Comparison of ENCODE assay signal across 23 cellular contexts in genomic region chr11:2135648-2136201, GRCh38. TPM values are rescaled to one million over a fixed set of nuclear protein-coding genes. Genes with fewer than 3 reads are reported as not detected.
A peak's percentile ranks its signal among the peaks of the same experiment; 100 is the strongest.
DNase-seq lines count a peak whose midpoint lies in the region; ATAC-seq and TF ChIP-seq lines count a peak whose summit lies in the region.
"Had no signal": no experiment of that assay in that cellular context is flagged by ENCODE, and none has a peak within 500 bp of the region (broad histone marks: within the 10 kb centered on the region; RNA-seq: fewer than 3 reads in every experiment).

No MANE protein-coding gene starts in this region.

- H3K27me3 ChIP-seq in Caco-2 (replicated peaks; ENCODE audit: control insufficient read depth, insufficient read depth, low read length), result no peaks in the 10 kb centered on the region

- H3K36me3 Mint-ChIP-seq in Caco-2 (ENCODE audit: insufficient read depth, unreplicated experiment) (peaks cover 76% of the 10 kb centered on the region), chondrocyte (ENCODE audit: low read depth) (peaks cover 3% of the 10 kb centered on the region), WTC11 (no peaks in the 10 kb centered on the region)

- H3K4me1 Mint-ChIP-seq in Caco-2 (ENCODE audit: low read depth, unreplicated experiment) (peaks cover 26% of the 10 kb centered on the region), chondrocyte (ENCODE audit: low read depth) (peaks cover 13% of the 10 kb centered on the region), WTC11 (peaks cover 7% of the 10 kb centered on the region)

- CTCF ChIA-PET in Caco-2 (lab: Charles Lee), result interaction anchor here (1.0 to 1.9 kb wide), 2 partner anchors 15 kb away, joined by 7 to 28 read pairs; no protein-coding TSS in a partner anchor
- CTCF ChIA-PET in WTC11 (lab: Charles Lee), result interaction anchor here (1.9 to 9.5 kb wide), 3 partner anchors 15 to 98 kb away, joined by 6 to 101 read pairs (median 11); no protein-coding TSS in a partner anchor

- no peaks in the 10 kb centered on the region for H3K9me3 Mint-ChIP-seq in Caco-2 (ENCODE audit: unreplicated experiment)
- no peaks in the 10 kb centered on the region for H3K9me3 Mint-ChIP-seq in chondrocyte (ENCODE audit: low read depth)
- H3K9me3 Mint-ChIP-seq in WTC11, result peaks cover 5% of the 10 kb centered on the region; the same call in 1 of the 2 replicates

- intact Hi-C loops in Caco-2 (cut with micrococcal nuclease; ENCODE audit: unreplicated experiment), result no loop called here

- DNase-seq in Caco-2, result peak; percentile 7 to 56
- DNase-seq in chondrocyte (ENCODE audit: low spot score), result no peak
- DNase-seq in skeletal muscle cell (ENCODE audit: low read depth), result no peak
- no peak for DNase-seq in WTC11 (ENCODE audit: low spot score)
- DNase-seq: central memory CD4-positive, alpha-beta T cell; COR-L47; esophagus squamous epithelium; Kasumi-1; NCI-H187 treated with DMSO at 0.1 percent for 48 hours; NCI-H226; PC-3; stimulated activated CD4-positive, alpha-beta T cell treated with anti-CD3 and anti-CD28 coated beads, Interleukin-2, amount 100 ng/mL, for 24 hours; stimulated activated naive CD4-positive, alpha-beta T cell treated with Interleukin-2 at 50 U/mL for 16 hours had no signal

- peaks cover 19% of the 10 kb centered on the region for H3K4me1 ChIP-seq in Caco-2
- H3K4me1 ChIP-seq in mesodermal cell (ENCODE audit: control insufficient read depth, insufficient read depth, low read length, poor library complexity, severe bottlenecking), result peaks cover 5% of the 10 kb centered on the region
- H3K4me1 ChIP-seq: adrenal gland, HAP-1 had no signal

- POLR2A ChIA-PET in Caco-2 (lab: Charles Lee), result no interaction called here
- POLR2A ChIA-PET in WTC11 (lab: Charles Lee), result interaction anchor here (0.6 kb wide), 1 partner anchor 253 kb away, joined by 3 read pairs; no protein-coding TSS in a partner anchor

- H3K4me3 ChIP-seq in Caco-2 (ENCODE audit: low read depth, low read length) (peak overlapping the region; percentile 78), mesodermal cell (ENCODE audit: extremely low read depth, insufficient read depth, low read length, poor library complexity, severe bottlenecking) (peak overlapping the region; percentile 45), skeletal muscle cell (ENCODE audit: low read depth, low read length) (peak overlapping the region; percentile 44)
- H3K4me3 ChIP-seq: adrenal gland, HAP-1, left lung, pancreas, SJSA1 had no signal

- peak overlapping the region; percentile 20 for H3K27ac Mint-ChIP-seq in Caco-2 (ENCODE audit: unreplicated experiment)
- no peak overlapping the region for H3K27ac Mint-ChIP-seq in chondrocyte (ENCODE audit: unreplicated experiment)
- no peak overlapping the region for H3K27ac Mint-ChIP-seq in WTC11
- H3K27ac Mint-ChIP-seq: T-helper 1 cell treated with Interleukin-12 subunit alpha and Interleukin-12 subunit beta and Interleukin-4 antibody, amounts not matched to agents 30 μg/mL and 1 μg/mL, for 36 hours had no signal

- ATAC-seq in HG03378 (IDR thresholded peaks at IDR 0.05; ENCODE audit: unreplicated experiment) (no peak), GM19397 (IDR thresholded peaks at IDR 0.05; ENCODE audit: unreplicated experiment) (no peak), WTC11 (no peak)
- ATAC-seq: left lung, pancreas, PC-3 had no signal

- no peak for TF ChIP-seq CTCF in Caco-2 (IDR thresholded peaks at IDR 0.05; ENCODE audit: insufficient read depth in 1 of 2, low read depth in 1 of 2, low read length in 1 of 2, severe bottlenecking in 1 of 2, unreplicated experiment in 1 of 2)
- TF ChIP-seq CTCF in chondrocyte (IDR thresholded peaks at IDR 0.05), result no peak
- TF ChIP-seq CTCF in WTC11 (IDR thresholded peaks at IDR 0.05), result no peak

- H3K9me3 ChIP-seq in Caco-2 (no peaks in the 10 kb centered on the region), mesodermal cell (ENCODE audit: control insufficient read depth, low read length) (no peaks in the 10 kb centered on the region)
- H3K9me3 ChIP-seq: adrenal gland, esophagus squamous epithelium, HAP-1, left lung, pancreas had no signal

- 83 to 85% methylated on average over 12 to 14 of the region's 14 CpGs for WGBS in mesodermal cell (ENCODE audit: insufficient coverage in 2 of 2), 2 experiments

- peaks cover 4% of the 10 kb centered on the region for H3K27me3 Mint-ChIP-seq in Caco-2 (ENCODE audit: insufficient read depth, unreplicated experiment)
- peaks cover 43% of the 10 kb centered on the region for H3K27me3 Mint-ChIP-seq in chondrocyte (ENCODE audit: low read depth)
- H3K27me3 Mint-ChIP-seq in WTC11 (ENCODE audit: low read depth), result peaks cover 79% of the 10 kb centered on the region

- H3K27ac ChIP-seq in mesodermal cell (ENCODE audit: low read depth, low read length, severe bottlenecking), result no peak overlapping the region
- H3K27ac ChIP-seq: adrenal gland, esophagus squamous epithelium, left lung, pancreas, SJSA1 had no signal

- H3K4me3 Mint-ChIP-seq in Caco-2 (ENCODE audit: unreplicated experiment) (peak overlapping the region; percentile 84), chondrocyte (ENCODE audit: unreplicated experiment) (peak overlapping the region; percentile 59), WTC11 (no peak overlapping the region)
- H3K4me3 Mint-ChIP-seq: T-helper 1 cell treated with Interleukin-12 subunit alpha and Interleukin-12 subunit beta and Interleukin-4 antibody, amounts not matched to agents 30 μg/mL and 1 μg/mL, for 36 hours had no signal

- BruUV-seq in Caco-2 (replicated peaks; lab: Mats Ljungman, UMichigan), result no TSS peak

- H3K36me3 ChIP-seq in Caco-2 (ENCODE audit: control insufficient read depth, insufficient read depth, low read length) (peaks cover 9% of the 10 kb centered on the region), mesodermal cell (ENCODE audit: control insufficient read depth, insufficient read depth, low read length) (peaks cover 7% of the 10 kb centered on the region)
- H3K36me3 ChIP-seq: adrenal gland, esophagus squamous epithelium, HAP-1, left lung, pancreas had no signal

TF ChIP-seq in WTC11, 78 proteins besides CTCF, POLR2A, EP300 and RAD21:
- TF ChIP-seq ZNF263 (CRISPR knock-in tag; IDR thresholded peaks at IDR 0.05; ENCODE audit: low read depth) (no peak), TEAD1 (CRISPR knock-in tag; IDR thresholded peaks at IDR 0.05) (no peak), ETV6 (CRISPR knock-in tag; IDR thresholded peaks at IDR 0.05) (no peak), ATF6 (CRISPR knock-in tag; IDR thresholded peaks at IDR 0.05) (no peak)
TF ChIP-seq in WTC11: peak in this region for 0.

RNA-seq across cellular contexts. Expression of gene IGF2, which starts 3.5 kb away (rescaled TPM):
- total RNA-seq in Caco-2 (2022) (1,375 and 1,397 TPM in 2 replicates), chondrocyte (107 to 716 TPM (median 110 TPM) in 3 replicates), WTC11 (2021) (1.5 to 2.7 TPM (median 2.6 TPM) in 3 replicates)
- 516 TPM for polyA plus RNA-seq in mesodermal cell (2013, experiment 1 of 2)
- 616 TPM for polyA plus RNA-seq in mesodermal cell (2013, experiment 2 of 2)

RNA-seq across cellular contexts. Expression of gene INS, which starts 25.3 kb away (rescaled TPM):
- not detected in 2 replicates for total RNA-seq in Caco-2 (2022)
- total RNA-seq in chondrocyte, result not detected in 3 replicates
- not detected for polyA plus RNA-seq in mesodermal cell (2013, experiment 1 of 2)
- polyA plus RNA-seq in mesodermal cell (2013, experiment 2 of 2), result not detected
- 0.44 to 0.62 TPM in 2 of 3 replicates, not detected in the other for total RNA-seq in WTC11 (2021)
- total RNA-seq: esophagus squamous epithelium, left lung, PC-3, SJSA1, skeletal muscle tissue had no signal

RNA-seq across cellular contexts. Expression of gene TH, which starts 35.9 kb away (rescaled TPM):
- total RNA-seq in Caco-2 (2022) (not detected in 2 replicates), chondrocyte (not detected in 3 replicates), WTC11 (2021) (0.16 TPM in 1 of 3 replicates, not detected in the others)
- polyA plus RNA-seq in mesodermal cell (2013, experiment 1 of 2), result 0.81 TPM
- 0.51 TPM for polyA plus RNA-seq in mesodermal cell (2013, experiment 2 of 2)
- total RNA-seq: SJSA1, skeletal muscle tissue had no signal

Comparison
In these comparisons a context has a peak if more than half of its experiments do, and no peak if none do; other contexts are left out.
1. DNase-seq: peak in Caco-2 (2 of 2); none in chondrocyte (single experiment), skeletal muscle cell (single experiment) and WTC11 (single experiment).
2. RNA of gene IGF2, which starts 3.5 kb away (total RNA-seq): 1,375 to 1,397 TPM in Caco-2 and 107 to 716 TPM in chondrocyte; 1.5 to 2.7 TPM in WTC11; every median in the first group is over 10 times any median in the second.
3. Peak in every context shown above with its lines, with median percentiles within 50 percentile points of each other: H3K4me3 ChIP-seq.